Comparison of ENCODE assay signal across 8 cellular contexts in genomic region chr3:197949191-197949766, GRCh38. TPM values are rescaled to one million over a fixed set of nuclear protein-coding genes. Genes with fewer than 3 reads are reported as not detected.
DNase-seq lines count a peak whose midpoint lies in the region; ATAC-seq and TF ChIP-seq lines count a peak whose summit lies in the region.

No MANE protein-coding gene starts in this region.

- peak overlapping the region; percentile 97 for H3K27ac Mint-ChIP-seq in chondrocyte (ENCODE audit: unreplicated experiment)
- peak overlapping the region; percentile 95 to 100 (median 100) for H3K27ac Mint-ChIP-seq in naive thymus-derived CD4-positive, alpha-beta T cell

- H3K9ac ChIP-seq in BLaER1 = peak overlapping the region; percentile 96
- peak overlapping the region; percentile 98 for H3K9ac ChIP-seq in HUES6 (ENCODE audit: low read length)

- H3K27me3 ChIP-seq in BLaER1 = no peaks in the 10 kb centered on the region
- no peaks in the 10 kb centered on the region for H3K27me3 ChIP-seq in HUES6 (ENCODE audit: control insufficient read depth, insufficient read depth, low read length)
- no peaks in the 10 kb centered on the region for H3K27me3 ChIP-seq in naive thymus-derived CD4-positive, alpha-beta T cell (ENCODE audit: control insufficient read depth in 2 of 2, insufficient read depth in 2 of 2, low read length in 2 of 2)

- ATAC-seq in naive thymus-derived CD4-positive, alpha-beta T cell = no peak
- ATAC-seq in HG03045 (IDR thresholded peaks at IDR 0.05; ENCODE audit: unreplicated experiment) (no peak), HG03432 (IDR thresholded peaks at IDR 0.05; ENCODE audit: unreplicated experiment) (no peak), HG02798 (IDR thresholded peaks at IDR 0.05; ENCODE audit: poor library complexity, unreplicated experiment) (no peak)

- H4K20me1 ChIP-seq in BLaER1 = peaks cover 39% of the 10 kb centered on the region

- no peak for TF ChIP-seq CTCF in chondrocyte (IDR thresholded peaks at IDR 0.05)

- CTCF ChIA-PET in naive thymus-derived CD4-positive, alpha-beta T cell (lab: Charles Lee) = interaction anchor here (1.7 kb wide), 1 partner anchor 12 kb away, joined by 4 read pairs; no protein-coding TSS in a partner anchor

- POLR2A ChIA-PET in naive thymus-derived CD4-positive, alpha-beta T cell (lab: Charles Lee) = interaction anchor here (0.6 to 3.0 kb wide), 5 partner anchors 9 to 1540 kb away, joined by 3 to 26 read pairs (median 3); a partner anchor contains a TSS

- H3K4me3 ChIP-seq in BLaER1 (peak overlapping the region; percentile 86), HUES6 (ENCODE audit: low read depth, low read length) (peak overlapping the region; percentile 95)
- H3K4me3 ChIP-seq in naive thymus-derived CD4-positive, alpha-beta T cell (ENCODE audit: low read length) = peak overlapping the region; percentile 97

- no peaks in the 10 kb centered on the region for H3K9me3 ChIP-seq in BLaER1
- no peaks in the 10 kb centered on the region for H3K9me3 ChIP-seq in HUES6 (ENCODE audit: control insufficient read depth, insufficient read depth, low read depth, low read length)
- H3K9me3 ChIP-seq in naive thymus-derived CD4-positive, alpha-beta T cell (ENCODE audit: control insufficient read depth in 2 of 3, low read length in 3 of 3) = no peaks in the 10 kb centered on the region

- H3K4me1 Mint-ChIP-seq in chondrocyte (ENCODE audit: low read depth) = peaks cover 41% of the 10 kb centered on the region
- peaks cover 27 to 45% (median 39%) of the 10 kb centered on the region in 7 donors for H3K4me1 Mint-ChIP-seq in naive thymus-derived CD4-positive, alpha-beta T cell

- H3K4me3 Mint-ChIP-seq in chondrocyte (ENCODE audit: unreplicated experiment) = peak overlapping the region; percentile 95
- peak overlapping the region; percentile 91 to 99 (median 96) for H3K4me3 Mint-ChIP-seq in naive thymus-derived CD4-positive, alpha-beta T cell

- no peaks in the 10 kb centered on the region for H3K27me3 Mint-ChIP-seq in chondrocyte (ENCODE audit: low read depth)
- H3K27me3 Mint-ChIP-seq in naive thymus-derived CD4-positive, alpha-beta T cell = peaks cover 0 to 2% (median 0%) of the 10 kb centered on the region in 5 donors

- peak overlapping the region; percentile 90 for H3K4me2 ChIP-seq in BLaER1

- H3K27ac ChIP-seq in BLaER1 = peak overlapping the region; percentile 94
- peak overlapping the region; percentile 99 for H3K27ac ChIP-seq in HUES6 (ENCODE audit: low read depth, low read length)
- H3K27ac ChIP-seq in naive thymus-derived CD4-positive, alpha-beta T cell (ENCODE audit: low read depth, low read length) = peak overlapping the region; percentile 93

- intact Hi-C loops in naive thymus-derived CD4-positive, alpha-beta T cell (cut with micrococcal nuclease) = loop anchor here (1.0 to 10.0 kb wide), 4 partner anchors 43 to 354 kb away; partner anchors contain the start of gene RUBCN (in 2 of the 2)

- H3K4me1 ChIP-seq in BLaER1 (peaks cover 40% of the 10 kb centered on the region), HUES6 (ENCODE audit: control insufficient read depth, insufficient read depth, low read length) (peaks cover 2% of the 10 kb centered on the region; the same call in 1 of the 2 replicates)
- peaks cover 14 to 26% of the 10 kb centered on the region in 2 donors for H3K4me1 ChIP-seq in naive thymus-derived CD4-positive, alpha-beta T cell (ENCODE audit: control insufficient read depth in 2 of 2, insufficient read depth in 2 of 2, low read length in 2 of 2)

- H3K36me3 Mint-ChIP-seq in chondrocyte (ENCODE audit: low read depth) = peaks cover 21% of the 10 kb centered on the region
- H3K36me3 Mint-ChIP-seq in naive thymus-derived CD4-positive, alpha-beta T cell = peaks cover 10 to 30% (median 22%) of the 10 kb centered on the region in 5 donors

- H3K36me3 ChIP-seq in BLaER1 (peaks cover 34% of the 10 kb centered on the region), HUES6 (ENCODE audit: control insufficient read depth, insufficient read depth, low read length) (peaks cover 40% of the 10 kb centered on the region)
- H3K36me3 ChIP-seq in naive thymus-derived CD4-positive, alpha-beta T cell (ENCODE audit: control insufficient read depth in 2 of 3, insufficient read depth in 3 of 3, low read length in 3 of 3) = peaks cover 0 to 30% (median 23%) of the 10 kb centered on the region in 3 experiments

- H3K9me3 Mint-ChIP-seq in chondrocyte (ENCODE audit: low read depth) = no peaks in the 10 kb centered on the region
- peaks cover 0 to 4% (median 0%) of the 10 kb centered on the region in 11 donors for H3K9me3 Mint-ChIP-seq in naive thymus-derived CD4-positive, alpha-beta T cell

- no peak for DNase-seq in chondrocyte (ENCODE audit: low spot score)
- no peak for DNase-seq in naive thymus-derived CD4-positive, alpha-beta T cell
- no peak for DNase-seq in C1 segment of cervical spinal cord (lab: John Stamatoyannopoulos, UW)

RNA-seq across cellular contexts. Expression of gene RPL35A, which starts 0.7 kb away (rescaled TPM):
- total RNA-seq in chondrocyte = 657 to 708 TPM (median 675 TPM) in 3 replicates
- 1,000 to 10,000 TPM; 1,070 to 2,246 (median 1,860) TPM for total RNA-seq in naive thymus-derived CD4-positive, alpha-beta T cell
- polyA plus RNA-seq in naive thymus-derived CD4-positive, alpha-beta T cell = 1,000 to 10,000 TPM; 2,099 to 2,760 TPM

RNA-seq across cellular contexts. Expression of gene LMLN, which starts 10.7 kb away (rescaled TPM):
- 7.0 to 11.4 TPM (median 7.7 TPM) in 3 replicates for total RNA-seq in chondrocyte
- total RNA-seq in naive thymus-derived CD4-positive, alpha-beta T cell = 10 to 100 TPM in 1 of 5 experiments, 1 to 10 TPM in 4; 4.2 to 10.9 (median 6.8) TPM
- 1 to 10 TPM; 1.5 to 2.5 TPM for polyA plus RNA-seq in naive thymus-derived CD4-positive, alpha-beta T cell
